Comparison of ENCODE assay signal across 12 cellular contexts in the genomic region with DNA sequence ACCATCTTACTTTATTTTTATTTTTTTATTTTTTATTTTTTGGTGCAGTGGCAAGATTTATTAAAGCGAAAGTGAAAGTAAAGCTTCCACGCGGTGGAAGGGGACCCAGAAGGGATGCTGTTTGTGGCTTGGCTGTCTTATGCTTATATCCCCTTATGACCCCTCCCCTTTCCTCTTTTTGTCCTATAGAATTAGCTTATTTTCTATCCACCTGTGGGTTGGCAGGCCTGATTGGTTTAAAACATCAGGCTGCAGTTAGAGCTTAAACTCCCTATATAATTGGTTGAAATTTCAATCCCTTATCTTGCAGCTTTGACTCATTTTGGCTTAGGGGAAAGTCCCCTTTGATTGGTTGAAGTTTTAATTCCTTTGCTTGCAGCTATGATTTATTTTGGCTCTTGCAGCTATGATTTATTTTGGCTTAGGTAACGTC. TPM values are rescaled to one million over a fixed set of nuclear protein-coding genes. Genes with fewer than 3 reads are reported as not detected.
DNase-seq lines count a peak whose midpoint lies in the region; ATAC-seq, FAIRE-seq and TF ChIP-seq lines count a peak whose summit lies in the region.
"Had no signal": no experiment of that assay in that cellular context is flagged by ENCODE, and none has a peak within 500 bp of the region (broad histone marks: within the 10 kb centered on the region; RNA-seq: fewer than 3 reads in every experiment).

No MANE protein-coding gene starts in this region.

- no peaks in the 10 kb centered on the region for H4K20me1 ChIP-seq in DND-41 (ENCODE audit: insufficient read depth, low read length)

- DNase-seq in CD14-positive monocyte (ENCODE audit: low spot score) (no peak), DND-41 (peak; percentile 10), SW480 (ENCODE audit: low spot score) (peak; percentile 56), kidney (no peak), dermis blood vessel endothelial cell (no peak), GF-D8 (lab: John Stamatoyannopoulos, UW) (no peak)
- DNase-seq: NCI-H1417 treated with DMSO at 0.1 percent for 48 hours, uterus had no signal

- H3K36me3 ChIP-seq in DND-41 (ENCODE audit: insufficient read depth, low read length) (no peaks in the 10 kb centered on the region), kidney (ENCODE audit: control insufficient read depth in 1 of 2, insufficient read depth in 2 of 2, low read length in 2 of 2) (no peaks in the 10 kb centered on the region)
- H3K36me3 ChIP-seq: uterus had no signal

- H3K4me1 ChIP-seq in DND-41 (ENCODE audit: insufficient read depth, low read length): 0 out of 2 replicates have a peak, but pooled peaks cover 3% of the 10 kb centered on the region
- peaks cover 0 to 8% of the 10 kb centered on the region in 2 donors for H3K4me1 ChIP-seq in kidney (ENCODE audit: control insufficient read depth in 1 of 2, insufficient read depth in 1 of 2, low read depth in 1 of 2, low read length in 2 of 2)
- H3K4me1 ChIP-seq: uterus had no signal

- H3K4me3 ChIP-seq in DND-41 (ENCODE audit: low read depth in 1 of 2, low read length in 2 of 2): no peak overlapping the region
- H3K4me3 ChIP-seq in kidney (ENCODE audit: low read length in 2 of 2): peak overlapping the region; percentile 29

- no peaks in the 10 kb centered on the region for H3K27me3 ChIP-seq in DND-41 (ENCODE audit: insufficient read depth, low read length, poor library complexity)
- H3K27me3 ChIP-seq: uterus had no signal

- H3K9me3 ChIP-seq in DND-41 (ENCODE audit: insufficient read depth, low read length, severe bottlenecking) (peaks cover 5% of the 10 kb centered on the region), kidney (ENCODE audit: control insufficient read depth in 1 of 2, low read length in 2 of 2) (no peaks in the 10 kb centered on the region)
- H3K9me3 ChIP-seq: uterus had no signal

- no peaks in the 10 kb centered on the region for H3K79me2 ChIP-seq in DND-41 (ENCODE audit: insufficient read depth, low read length)

- H3K9ac ChIP-seq in DND-41 (ENCODE audit: low read depth, low read length): no peak overlapping the region
- H3K9ac ChIP-seq in kidney (ENCODE audit: low read length in 2 of 2): no peak overlapping the region

- intact Hi-C loops in CD14-positive monocyte (cut with micrococcal nuclease) (loop anchor here in 1 of 2 donors (10.0 kb wide), 2 partner anchors 88 to 418 kb away; partner anchors contain the start of gene REXO2), kidney (cut with DNase I) (loop anchor here (10.0 kb wide), 1 partner anchor 408 kb away; no protein-coding TSS in a partner anchor)

- ATAC-seq in DND-41 (ENCODE audit: insufficient read depth, low read depth) (peak; percentile 70), HG02678 (IDR thresholded peaks at IDR 0.05; ENCODE audit: unreplicated experiment) (no peak), HG03135 (IDR thresholded peaks at IDR 0.05; ENCODE audit: unreplicated experiment) (no peak)

- H3K27me3 Mint-ChIP-seq in CD14-positive monocyte (ENCODE audit: low read depth in 3 of 3): peaks cover 0 to 7% (median 4%) of the 10 kb centered on the region in 3 donors

- peak overlapping the region; percentile 54 to 82 for H3K4me3 Mint-ChIP-seq in CD14-positive monocyte
- H3K4me3 Mint-ChIP-seq: activated T-helper 1 cell treated with anti-CD3 and anti-CD28 coated beads, Interleukin-12 subunit alpha, Interleukin-12 subunit beta, Interleukin-2, Interleukin-4 antibody, amounts not matched to agents 30 ng/mL and 10 ng/mL and 1 ng/mL, durations not matched to agents 14 hours and 24 hours and 36 hours had no signal

- 0 out of 2 replicates have a peak overlapping the region, but pooled peaks have one; percentile 6 for H3K4me2 ChIP-seq in DND-41 (ENCODE audit: insufficient read depth, low read length)

- no peak overlapping the region for H2AFZ ChIP-seq in DND-41 (ENCODE audit: low read depth, low read length)

- no peaks in the 10 kb centered on the region for H3K36me3 Mint-ChIP-seq in CD14-positive monocyte

- TF ChIP-seq CTCF in CD14-positive monocyte (IDR thresholded peaks at IDR 0.05): no peak
- TF ChIP-seq CTCF in DND-41 (IDR thresholded peaks at IDR 0.05; ENCODE audit: borderline replicate concordance, extremely low read depth, low read length, poor library complexity, severe bottlenecking): no peak
- no peak for TF ChIP-seq CTCF in kidney (IDR thresholded peaks at IDR 0.05; ENCODE audit: borderline replicate concordance, extremely low read depth, insufficient read depth)

- peak overlapping the region in 1 of 7 donors; percentile 69 for H3K27ac Mint-ChIP-seq in CD14-positive monocyte
- H3K27ac Mint-ChIP-seq: activated T-helper 1 cell treated with anti-CD3 and anti-CD28 coated beads, Interleukin-12 subunit alpha, Interleukin-12 subunit beta, Interleukin-2, Interleukin-4 antibody, amounts not matched to agents 30 ng/mL and 10 ng/mL and 1 ng/mL, durations not matched to agents 14 hours and 24 hours and 36 hours had no signal

- H3K4me1 Mint-ChIP-seq in CD14-positive monocyte: peaks cover 14% of the 10 kb centered on the region

- H3K9me3 Mint-ChIP-seq in CD14-positive monocyte: no peaks in the 10 kb centered on the region
- H3K9me3 Mint-ChIP-seq: activated T-helper 1 cell treated with anti-CD3 and anti-CD28 coated beads, Interleukin-12 subunit alpha, Interleukin-12 subunit beta, Interleukin-2, Interleukin-4 antibody, amounts not matched to agents 30 ng/mL and 10 ng/mL and 1 ng/mL, durations not matched to agents 14 hours and 24 hours and 36 hours had no signal

- FAIRE-seq in kidney (lab: Jason Lieb, UNC): no peak
- FAIRE-seq: GM12892 had no signal

- H3K27ac ChIP-seq in DND-41 (ENCODE audit: low read length): no peak overlapping the region
- H3K27ac ChIP-seq in kidney (ENCODE audit: low read depth in 2 of 2, low read length in 2 of 2): no peak overlapping the region
- H3K27ac ChIP-seq: uterus had no signal

RNA-seq across cellular contexts. Expression of gene NNMT, which starts 50.5 kb away (rescaled TPM):
- polyA plus RNA-seq in CD14-positive monocyte: not detected
- 1,451 TPM for total RNA-seq in kidney
- 91.9 TPM for polyA plus RNA-seq in kidney (ENCODE audit: insufficient read depth, low read depth, low replicate concordance)
- 182 and 330 TPM in 2 replicates for total RNA-seq in dermis blood vessel endothelial cell
- total RNA-seq: activated T-helper 1 cell treated with anti-CD3 and anti-CD28 coated beads, Interleukin-12 subunit alpha, Interleukin-12 subunit beta, Interleukin-2, Interleukin-4 antibody, amounts not matched to agents 30 ng/mL and 10 ng/mL and 1 ng/mL, durations not matched to agents 14 hours and 24 hours and 36 hours had no signal

RNA-seq across cellular contexts. Expression of gene C11orf71, which starts 53.6 kb away (rescaled TPM):
- polyA plus RNA-seq in CD14-positive monocyte (10 to 100 TPM; 14.2 to 23.0 TPM), kidney (ENCODE audit: insufficient read depth, low read depth, low replicate concordance) (21.2 TPM)
- total RNA-seq in kidney (12.3 TPM), dermis blood vessel endothelial cell (3.6 and 3.7 TPM in 2 replicates)

RNA-seq across cellular contexts. Expression of gene RBM7, which starts 53.7 kb away (rescaled TPM):
- polyA plus RNA-seq in CD14-positive monocyte: 10 to 100 TPM; 32.4 to 36.3 TPM
- 27.8 TPM for total RNA-seq in kidney
- 14.6 TPM for polyA plus RNA-seq in kidney (ENCODE audit: insufficient read depth, low read depth, low replicate concordance)
- 32.2 and 69.9 TPM in 2 replicates for total RNA-seq in dermis blood vessel endothelial cell

Comparison
In these comparisons a context has a peak if more than half of its experiments do, and no peak if none do; other contexts are left out.
1. DNase-seq: peak in DND-41 (single experiment) and SW480 (single experiment); none in CD14-positive monocyte (single experiment), kidney (single experiment), dermis blood vessel endothelial cell (single experiment) and GF-D8 (single experiment).
2. H3K4me3 ChIP-seq: peak in kidney (2 of 2); none in DND-41 (0 of 2).